ENCODE assay signal across 21 cellular contexts in genomic region chr9:588952-589351, GRCh38.
A peak's percentile ranks its signal among the peaks of the same experiment; 100 is the strongest.
DNase-seq lines count a peak whose midpoint lies in the region; ATAC-seq lines count a peak whose summit lies in the region.
"Had no signal": no experiment of that assay in that cellular context is flagged by ENCODE, and none has a peak within 500 bp of the region (broad histone marks: within the 10 kb centered on the region; RNA-seq: fewer than 3 reads in every experiment).

No MANE protein-coding gene starts in this region.

- H3K27ac Mint-ChIP-seq in activated naive CD4-positive, alpha-beta T cell treated with anti-CD3 and anti-CD28 coated beads, Interleukin-2, amount 50 U/mL, for 24 hours: peak overlapping the region; percentile 82
- H3K27ac Mint-ChIP-seq in activated naive CD4-positive, alpha-beta T cell treated with anti-CD3 and anti-CD28 coated beads, Interleukin-2, amount 10 ng/mL, durations not matched to agents 7 days and 5 days: no peak overlapping the region
- peak overlapping the region; percentile 83 for H3K27ac Mint-ChIP-seq in T-helper 17 cell
- H3K27ac Mint-ChIP-seq in stimulated activated memory B cell treated with anti-CD40 and anti-IgM and Interleukin-4, amounts not matched to agents 10 μg/mL and 1 μg/mL and 100 μg/mL, for 72 hours: peak overlapping the region; percentile 3
- H3K27ac Mint-ChIP-seq: activated B cell treated with CpG ODN at 0.5 μM for 24 hours; activated T-helper 2 cell treated with anti-CD3 and anti-CD28 coated beads, Interferon-gamma antibody, Interleukin-2, Interleukin-4, amounts not matched to agents 10 μg/mL and 5 μg/mL and 100 μg/mL, durations not matched to agents 14 hours and 24 hours and 36 hours had no signal

- H3K4me1 ChIP-seq in esophagus (ENCODE audit: control insufficient read depth in 2 of 2, insufficient read depth in 2 of 2, low read length in 1 of 2): peaks cover 0 to 6% of the 10 kb centered on the region in 2 donors
- H3K4me1 ChIP-seq: colonic mucosa had no signal

- CTCF ChIA-PET in activated naive CD4-positive, alpha-beta T cell treated with anti-CD3 and anti-CD28 coated beads, Interleukin-2, amount 10 ng/mL, durations not matched to agents 7 days and 5 days (lab: Charles Lee): no interaction called here

- H3K36me3 ChIP-seq in esophagus (ENCODE audit: control insufficient read depth in 2 of 2, insufficient read depth in 2 of 2, low read length in 1 of 2): no peaks in the 10 kb centered on the region
- H3K36me3 ChIP-seq: BLaER1 treated with 17β-estradiol and CSF1 and Interleukin-3, amounts not matched to agents 10 nM and 100 nM; colonic mucosa; pancreas; thyroid gland had no signal

- H3K4me3 Mint-ChIP-seq in activated naive CD4-positive, alpha-beta T cell treated with anti-CD3 and anti-CD28 coated beads, Interleukin-2, amount 50 U/mL, for 24 hours: peak overlapping the region; percentile 34
- H3K4me3 Mint-ChIP-seq in activated naive CD4-positive, alpha-beta T cell treated with anti-CD3 and anti-CD28 coated beads, Interleukin-2, amount 10 ng/mL, durations not matched to agents 7 days and 5 days: no peak overlapping the region
- no peak overlapping the region for H3K4me3 Mint-ChIP-seq in T-helper 17 cell
- no peak overlapping the region for H3K4me3 Mint-ChIP-seq in stimulated activated memory B cell treated with anti-CD40 and anti-IgM and Interleukin-4, amounts not matched to agents 10 μg/mL and 1 μg/mL and 100 μg/mL, for 72 hours
- H3K4me3 Mint-ChIP-seq: activated B cell treated with CpG ODN at 0.5 μM for 24 hours had no signal

- ATAC-seq in T-helper 17 cell (no peak), HG03095 (IDR thresholded peaks at IDR 0.05; ENCODE audit: unreplicated experiment) (no peak), HG03432 (IDR thresholded peaks at IDR 0.05; ENCODE audit: unreplicated experiment) (no peak)
- no peak for ATAC-seq in stimulated activated memory B cell treated with anti-CD40 and anti-IgM and Interleukin-4, amounts not matched to agents 10 μg/mL and 1 μg/mL and 100 μg/mL, for 72 hours
- ATAC-seq: pancreas had no signal

- peak overlapping the region; percentile 54 to 86 for H3K27ac ChIP-seq in esophagus (ENCODE audit: low read depth in 2 of 2, low read length in 1 of 2)
- H3K27ac ChIP-seq: BLaER1 treated with 17β-estradiol and CSF1 and Interleukin-3, amounts not matched to agents 10 nM and 100 nM; colonic mucosa had no signal

- peaks cover 36% of the 10 kb centered on the region for H3K4me1 Mint-ChIP-seq in activated naive CD4-positive, alpha-beta T cell treated with anti-CD3 and anti-CD28 coated beads, Interleukin-2, amount 50 U/mL, for 24 hours
- H3K4me1 Mint-ChIP-seq in activated naive CD4-positive, alpha-beta T cell treated with anti-CD3 and anti-CD28 coated beads, Interleukin-2, amount 10 ng/mL, durations not matched to agents 7 days and 5 days: peaks cover 6% of the 10 kb centered on the region
- H3K4me1 Mint-ChIP-seq in T-helper 17 cell: peaks cover 11% of the 10 kb centered on the region
- peaks cover 13% of the 10 kb centered on the region for H3K4me1 Mint-ChIP-seq in stimulated activated memory B cell treated with anti-CD40 and anti-IgM and Interleukin-4, amounts not matched to agents 10 μg/mL and 1 μg/mL and 100 μg/mL, for 72 hours

- no peaks in the 10 kb centered on the region for H3K9me3 Mint-ChIP-seq in activated naive CD4-positive, alpha-beta T cell treated with anti-CD3 and anti-CD28 coated beads, Interleukin-2, amount 50 U/mL, for 24 hours
- H3K9me3 Mint-ChIP-seq in activated naive CD4-positive, alpha-beta T cell treated with anti-CD3 and anti-CD28 coated beads, Interleukin-2, amount 10 ng/mL, durations not matched to agents 7 days and 5 days: no peaks in the 10 kb centered on the region
- H3K9me3 Mint-ChIP-seq in stimulated activated memory B cell treated with anti-CD40 and anti-IgM and Interleukin-4, amounts not matched to agents 10 μg/mL and 1 μg/mL and 100 μg/mL, for 72 hours: no peaks in the 10 kb centered on the region
- H3K9me3 Mint-ChIP-seq: activated B cell treated with CpG ODN at 0.5 μM for 24 hours; activated T-helper 2 cell treated with anti-CD3 and anti-CD28 coated beads, Interferon-gamma antibody, Interleukin-2, Interleukin-4, amounts not matched to agents 10 μg/mL and 5 μg/mL and 100 μg/mL, durations not matched to agents 14 hours and 24 hours and 36 hours had no signal

- DNase-seq in activated naive CD4-positive, alpha-beta T cell treated with anti-CD3 and anti-CD28 coated beads, Interleukin-2, amount 10 ng/mL, durations not matched to agents 7 days and 5 days: no peak
- no peak for DNase-seq in T-helper 17 cell
- DNase-seq in GM19240 (ENCODE audit: insufficient read length, low spot score): no peak
- DNase-seq: 8988T, activated B cell treated with CpG ODN at 0.5 μM for 24 hours, colonic mucosa, DMS153, erythroblast, head of caudate nucleus, NCI-H2029 treated with DMSO at 0.1 percent for 48 hours, NCI-H748 treated with DMSO at 0.1 percent for 48 hours, pancreas, small intestine, thyroid gland had no signal

- H3K4me3 ChIP-seq in esophagus (ENCODE audit: low read depth in 1 of 2, low read length in 2 of 2): no peak overlapping the region
- H3K4me3 ChIP-seq: BLaER1 treated with 17β-estradiol and CSF1 and Interleukin-3, amounts not matched to agents 10 nM and 100 nM; colonic mucosa; pancreas; thyroid gland had no signal

- WGBS in esophagus, 2 donors: 59 to 66% methylated on average over 3 of the region's 3 CpGs

- H3K36me3 Mint-ChIP-seq in activated naive CD4-positive, alpha-beta T cell treated with anti-CD3 and anti-CD28 coated beads, Interleukin-2, amount 50 U/mL, for 24 hours: peaks cover 1% of the 10 kb centered on the region
- no peaks in the 10 kb centered on the region for H3K36me3 Mint-ChIP-seq in activated naive CD4-positive, alpha-beta T cell treated with anti-CD3 and anti-CD28 coated beads, Interleukin-2, amount 10 ng/mL, durations not matched to agents 7 days and 5 days
- H3K36me3 Mint-ChIP-seq in T-helper 17 cell (ENCODE audit: low read depth): no peaks in the 10 kb centered on the region
- H3K36me3 Mint-ChIP-seq in stimulated activated memory B cell treated with anti-CD40 and anti-IgM and Interleukin-4, amounts not matched to agents 10 μg/mL and 1 μg/mL and 100 μg/mL, for 72 hours: no peaks in the 10 kb centered on the region

- no peaks in the 10 kb centered on the region for H3K27me3 ChIP-seq in esophagus (ENCODE audit: control insufficient read depth in 1 of 2, insufficient read depth in 2 of 2, low read length in 2 of 2)
- H3K27me3 ChIP-seq: BLaER1 treated with 17β-estradiol and CSF1 and Interleukin-3, amounts not matched to agents 10 nM and 100 nM; colonic mucosa; pancreas; thyroid gland had no signal

- H3K9me3 ChIP-seq in T-helper 17 cell (ENCODE audit: control insufficient read depth, low read length, poor library complexity, severe bottlenecking): no peaks in the 10 kb centered on the region
- H3K9me3 ChIP-seq in esophagus (ENCODE audit: control insufficient read depth in 2 of 2, insufficient read depth in 1 of 2, low read depth in 1 of 2, low read length in 1 of 2): no peaks in the 10 kb centered on the region
- H3K9me3 ChIP-seq: BLaER1 treated with 17β-estradiol and CSF1 and Interleukin-3, amounts not matched to agents 10 nM and 100 nM; colonic mucosa; thyroid gland had no signal

- H3K27me3 Mint-ChIP-seq in activated naive CD4-positive, alpha-beta T cell treated with anti-CD3 and anti-CD28 coated beads, Interleukin-2, amount 50 U/mL, for 24 hours: no peaks in the 10 kb centered on the region
- no peaks in the 10 kb centered on the region for H3K27me3 Mint-ChIP-seq in activated naive CD4-positive, alpha-beta T cell treated with anti-CD3 and anti-CD28 coated beads, Interleukin-2, amount 10 ng/mL, durations not matched to agents 7 days and 5 days
- H3K27me3 Mint-ChIP-seq in T-helper 17 cell: peaks cover 6% of the 10 kb centered on the region
- no peaks in the 10 kb centered on the region for H3K27me3 Mint-ChIP-seq in stimulated activated memory B cell treated with anti-CD40 and anti-IgM and Interleukin-4, amounts not matched to agents 10 μg/mL and 1 μg/mL and 100 μg/mL, for 72 hours
